1 cellular context compared by ENCODE assay signal in the genomic region with DNA sequence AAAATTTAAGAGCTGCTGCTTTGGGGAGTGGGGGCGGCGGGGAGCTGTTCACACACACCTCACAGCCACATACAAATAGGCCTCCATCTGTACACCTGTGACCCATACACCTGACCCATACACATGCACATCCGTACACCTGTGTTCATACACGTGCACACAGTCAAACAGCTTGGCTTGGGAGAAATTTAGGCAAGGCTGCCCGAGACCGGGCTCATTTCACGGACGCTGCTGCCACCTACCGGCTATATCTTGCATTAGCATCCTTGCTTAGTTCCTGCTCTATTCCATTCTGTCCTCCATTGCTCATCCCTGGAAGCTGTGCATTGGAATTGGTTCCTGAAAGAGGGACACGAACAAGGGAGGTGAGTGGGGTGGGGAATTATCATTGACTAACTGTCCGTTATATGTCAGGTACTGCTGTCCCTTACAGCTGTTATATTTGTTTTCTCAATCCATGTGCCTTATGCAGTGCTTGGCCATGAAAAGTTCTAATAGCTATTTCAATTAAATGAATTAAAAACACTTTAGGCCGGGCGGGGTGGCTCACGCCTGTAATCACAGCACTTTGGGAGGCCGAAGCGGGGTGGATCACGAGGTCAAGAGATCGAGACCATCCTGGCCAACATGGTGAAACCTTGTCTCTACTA.
TF ChIP-seq lines count a peak whose summit lies in the region.

No MANE protein-coding gene starts in this region.

TF ChIP-seq in K562, 482 proteins besides CTCF, POLR2A, EP300 and RAD21 (continued from another document and continues in another):
- TF ChIP-seq ZNF407 (IDR thresholded peaks at IDR 0.05; ENCODE audit: low read depth) (no peak), ZNF644 (tag; IDR thresholded peaks at IDR 0.05; ENCODE audit: low read depth) (no peak), ADNP (tag; IDR thresholded peaks at IDR 0.05) (no peak), FUS (optimal IDR thresholded peaks at IDR 0.05; ENCODE audit: low read depth, low read length) (no peak), HCFC1 (IDR thresholded peaks at IDR 0.05; ENCODE audit: low read depth, low read length) (peak; percentile 10; the same call in 1 of the 2 replicates), RHOXF2B (CRISPR knock-in tag; conservative IDR thresholded peaks at IDR 0.05) (no peak), ELF4 (CRISPR knock-in tag; IDR thresholded peaks at IDR 0.05) (no peak), ZNF778 (CRISPR knock-in tag; IDR thresholded peaks at IDR 0.05) (no peak), ZNF384 (IDR thresholded peaks at IDR 0.05; ENCODE audit: low read depth, low read length) (peak; percentile 75; the same call in 1 of the 2 replicates), SLC30A9 (CRISPR knock-in tag; IDR thresholded peaks at IDR 0.05) (no peak), ERF (CRISPR knock-in tag; IDR thresholded peaks at IDR 0.05) (0 out of 2 replicates have a peak, but pooled peaks have one; percentile 26), E4F1 (CRISPR knock-in tag; IDR thresholded peaks at IDR 0.05; ENCODE audit: borderline replicate concordance) (no peak), PTRF (tag; IDR thresholded peaks at IDR 0.05) (no peak), DEAF1 (CRISPR knock-in tag; IDR thresholded peaks at IDR 0.05) (peak; percentile 93), ZNF655 (CRISPR knock-in tag; IDR thresholded peaks at IDR 0.05) (no peak), HNRNPK (IDR thresholded peaks at IDR 0.05; ENCODE audit: low read depth, low read length, poor library complexity, severe bottlenecking) (no peak), ELF2 (CRISPR knock-in tag; IDR thresholded peaks at IDR 0.05) (no peak), PYGO2 (tag; IDR thresholded peaks at IDR 0.05) (no peak), ZKSCAN1 (IDR thresholded peaks at IDR 0.05; ENCODE audit: low read depth, low read length) (no peak), FOXA3 (CRISPR knock-in tag; conservative IDR thresholded peaks at IDR 0.05 in 1 of 2, IDR thresholded peaks at IDR 0.05 in 1 of 2) (0 out of 4 replicates have a peak, but pooled peaks of 1 of the 2 experiments have one; percentile 38)
- TF ChIP-seq, protein P1, sequence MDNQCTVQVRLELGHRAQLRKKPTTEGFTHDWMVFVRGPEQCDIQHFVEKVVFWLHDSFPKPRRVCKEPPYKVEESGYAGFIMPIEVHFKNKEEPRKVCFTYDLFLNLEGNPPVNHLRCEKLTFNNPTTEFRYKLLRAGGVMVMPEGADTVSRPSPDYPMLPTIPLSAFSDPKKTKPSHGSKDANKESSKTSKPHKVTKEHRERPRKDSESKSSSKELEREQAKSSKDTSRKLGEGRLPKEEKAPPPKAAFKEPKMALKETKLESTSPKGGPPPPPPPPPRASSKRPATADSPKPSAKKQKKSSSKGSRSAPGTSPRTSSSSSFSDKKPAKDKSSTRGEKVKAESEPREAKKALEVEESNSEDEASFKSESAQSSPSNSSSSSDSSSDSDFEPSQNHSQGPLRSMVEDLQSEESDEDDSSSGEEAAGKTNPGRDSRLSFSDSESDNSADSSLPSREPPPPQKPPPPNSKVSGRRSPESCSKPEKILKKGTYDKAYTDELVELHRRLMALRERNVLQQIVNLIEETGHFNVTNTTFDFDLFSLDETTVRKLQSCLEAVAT (IDR thresholded peaks at IDR 0.05): peak in 1 of 2 experiments; percentile 95; a peak in 2 of 4 replicates
- TF ChIP-seq, protein P2, sequence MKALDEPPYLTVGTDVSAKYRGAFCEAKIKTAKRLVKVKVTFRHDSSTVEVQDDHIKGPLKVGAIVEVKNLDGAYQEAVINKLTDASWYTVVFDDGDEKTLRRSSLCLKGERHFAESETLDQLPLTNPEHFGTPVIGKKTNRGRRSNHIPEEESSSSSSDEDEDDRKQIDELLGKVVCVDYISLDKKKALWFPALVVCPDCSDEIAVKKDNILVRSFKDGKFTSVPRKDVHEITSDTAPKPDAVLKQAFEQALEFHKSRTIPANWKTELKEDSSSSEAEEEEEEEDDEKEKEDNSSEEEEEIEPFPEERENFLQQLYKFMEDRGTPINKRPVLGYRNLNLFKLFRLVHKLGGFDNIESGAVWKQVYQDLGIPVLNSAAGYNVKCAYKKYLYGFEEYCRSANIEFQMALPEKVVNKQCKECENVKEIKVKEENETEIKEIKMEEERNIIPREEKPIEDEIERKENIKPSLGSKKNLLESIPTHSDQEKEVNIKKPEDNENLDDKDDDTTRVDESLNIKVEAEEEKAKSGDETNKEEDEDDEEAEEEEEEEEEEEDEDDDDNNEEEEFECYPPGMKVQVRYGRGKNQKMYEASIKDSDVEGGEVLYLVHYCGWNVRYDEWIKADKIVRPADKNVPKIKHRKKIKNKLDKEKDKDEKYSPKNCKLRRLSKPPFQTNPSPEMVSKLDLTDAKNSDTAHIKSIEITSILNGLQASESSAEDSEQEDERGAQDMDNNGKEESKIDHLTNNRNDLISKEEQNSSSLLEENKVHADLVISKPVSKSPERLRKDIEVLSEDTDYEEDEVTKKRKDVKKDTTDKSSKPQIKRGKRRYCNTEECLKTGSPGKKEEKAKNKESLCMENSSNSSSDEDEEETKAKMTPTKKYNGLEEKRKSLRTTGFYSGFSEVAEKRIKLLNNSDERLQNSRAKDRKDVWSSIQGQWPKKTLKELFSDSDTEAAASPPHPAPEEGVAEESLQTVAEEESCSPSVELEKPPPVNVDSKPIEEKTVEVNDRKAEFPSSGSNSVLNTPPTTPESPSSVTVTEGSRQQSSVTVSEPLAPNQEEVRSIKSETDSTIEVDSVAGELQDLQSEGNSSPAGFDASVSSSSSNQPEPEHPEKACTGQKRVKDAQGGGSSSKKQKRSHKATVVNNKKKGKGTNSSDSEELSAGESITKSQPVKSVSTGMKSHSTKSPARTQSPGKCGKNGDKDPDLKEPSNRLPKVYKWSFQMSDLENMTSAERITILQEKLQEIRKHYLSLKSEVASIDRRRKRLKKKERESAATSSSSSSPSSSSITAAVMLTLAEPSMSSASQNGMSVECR (CRISPR knock-in tag; IDR thresholded peaks at IDR 0.05): 0 out of 2 replicates have a peak, but pooled peaks have one; percentile 49
- TF ChIP-seq, protein P3, sequence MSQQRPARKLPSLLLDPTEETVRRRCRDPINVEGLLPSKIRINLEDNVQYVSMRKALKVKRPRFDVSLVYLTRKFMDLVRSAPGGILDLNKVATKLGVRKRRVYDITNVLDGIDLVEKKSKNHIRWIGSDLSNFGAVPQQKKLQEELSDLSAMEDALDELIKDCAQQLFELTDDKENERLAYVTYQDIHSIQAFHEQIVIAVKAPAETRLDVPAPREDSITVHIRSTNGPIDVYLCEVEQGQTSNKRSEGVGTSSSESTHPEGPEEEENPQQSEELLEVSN (IDR thresholded peaks at IDR 0.05; ENCODE audit: borderline replicate concordance in 1 of 2, extremely low read depth in 1 of 2, insufficient read depth in 1 of 2, insufficient read length in 1 of 2, low read depth in 1 of 2, low read length in 1 of 2, poor library complexity in 1 of 2, severe bottlenecking in 1 of 2): peak in 1 of 2 experiments; percentile 21
- TF ChIP-seq, protein P4, sequence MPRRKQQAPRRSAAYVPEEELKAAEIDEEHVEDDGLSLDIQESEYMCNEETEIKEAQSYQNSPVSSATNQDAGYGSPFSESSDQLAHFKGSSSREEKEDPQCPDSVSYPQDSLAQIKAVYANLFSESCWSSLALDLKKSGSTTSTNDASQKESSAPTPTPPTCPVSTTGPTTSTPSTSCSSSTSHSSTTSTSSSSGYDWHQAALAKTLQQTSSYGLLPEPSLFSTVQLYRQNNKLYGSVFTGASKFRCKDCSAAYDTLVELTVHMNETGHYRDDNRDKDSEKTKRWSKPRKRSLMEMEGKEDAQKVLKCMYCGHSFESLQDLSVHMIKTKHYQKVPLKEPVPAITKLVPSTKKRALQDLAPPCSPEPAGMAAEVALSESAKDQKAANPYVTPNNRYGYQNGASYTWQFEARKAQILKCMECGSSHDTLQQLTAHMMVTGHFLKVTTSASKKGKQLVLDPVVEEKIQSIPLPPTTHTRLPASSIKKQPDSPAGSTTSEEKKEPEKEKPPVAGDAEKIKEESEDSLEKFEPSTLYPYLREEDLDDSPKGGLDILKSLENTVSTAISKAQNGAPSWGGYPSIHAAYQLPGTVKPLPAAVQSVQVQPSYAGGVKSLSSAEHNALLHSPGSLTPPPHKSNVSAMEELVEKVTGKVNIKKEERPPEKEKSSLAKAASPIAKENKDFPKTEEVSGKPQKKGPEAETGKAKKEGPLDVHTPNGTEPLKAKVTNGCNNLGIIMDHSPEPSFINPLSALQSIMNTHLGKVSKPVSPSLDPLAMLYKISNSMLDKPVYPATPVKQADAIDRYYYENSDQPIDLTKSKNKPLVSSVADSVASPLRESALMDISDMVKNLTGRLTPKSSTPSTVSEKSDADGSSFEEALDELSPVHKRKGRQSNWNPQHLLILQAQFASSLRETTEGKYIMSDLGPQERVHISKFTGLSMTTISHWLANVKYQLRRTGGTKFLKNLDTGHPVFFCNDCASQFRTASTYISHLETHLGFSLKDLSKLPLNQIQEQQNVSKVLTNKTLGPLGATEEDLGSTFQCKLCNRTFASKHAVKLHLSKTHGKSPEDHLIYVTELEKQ (CRISPR knock-in tag; IDR thresholded peaks at IDR 0.05): no peak
